Comparison of ENCODE assay signal across 1 cellular context in genomic region chr11:14331476-14332136, GRCh38.
TF ChIP-seq lines count a peak whose summit lies in the region.

No MANE protein-coding gene starts in this region.

TF ChIP-seq in GM23338, 12 proteins besides CTCF, POLR2A, EP300 and RAD21 (continued from another document):
- TF ChIP-seq, protein P1, sequence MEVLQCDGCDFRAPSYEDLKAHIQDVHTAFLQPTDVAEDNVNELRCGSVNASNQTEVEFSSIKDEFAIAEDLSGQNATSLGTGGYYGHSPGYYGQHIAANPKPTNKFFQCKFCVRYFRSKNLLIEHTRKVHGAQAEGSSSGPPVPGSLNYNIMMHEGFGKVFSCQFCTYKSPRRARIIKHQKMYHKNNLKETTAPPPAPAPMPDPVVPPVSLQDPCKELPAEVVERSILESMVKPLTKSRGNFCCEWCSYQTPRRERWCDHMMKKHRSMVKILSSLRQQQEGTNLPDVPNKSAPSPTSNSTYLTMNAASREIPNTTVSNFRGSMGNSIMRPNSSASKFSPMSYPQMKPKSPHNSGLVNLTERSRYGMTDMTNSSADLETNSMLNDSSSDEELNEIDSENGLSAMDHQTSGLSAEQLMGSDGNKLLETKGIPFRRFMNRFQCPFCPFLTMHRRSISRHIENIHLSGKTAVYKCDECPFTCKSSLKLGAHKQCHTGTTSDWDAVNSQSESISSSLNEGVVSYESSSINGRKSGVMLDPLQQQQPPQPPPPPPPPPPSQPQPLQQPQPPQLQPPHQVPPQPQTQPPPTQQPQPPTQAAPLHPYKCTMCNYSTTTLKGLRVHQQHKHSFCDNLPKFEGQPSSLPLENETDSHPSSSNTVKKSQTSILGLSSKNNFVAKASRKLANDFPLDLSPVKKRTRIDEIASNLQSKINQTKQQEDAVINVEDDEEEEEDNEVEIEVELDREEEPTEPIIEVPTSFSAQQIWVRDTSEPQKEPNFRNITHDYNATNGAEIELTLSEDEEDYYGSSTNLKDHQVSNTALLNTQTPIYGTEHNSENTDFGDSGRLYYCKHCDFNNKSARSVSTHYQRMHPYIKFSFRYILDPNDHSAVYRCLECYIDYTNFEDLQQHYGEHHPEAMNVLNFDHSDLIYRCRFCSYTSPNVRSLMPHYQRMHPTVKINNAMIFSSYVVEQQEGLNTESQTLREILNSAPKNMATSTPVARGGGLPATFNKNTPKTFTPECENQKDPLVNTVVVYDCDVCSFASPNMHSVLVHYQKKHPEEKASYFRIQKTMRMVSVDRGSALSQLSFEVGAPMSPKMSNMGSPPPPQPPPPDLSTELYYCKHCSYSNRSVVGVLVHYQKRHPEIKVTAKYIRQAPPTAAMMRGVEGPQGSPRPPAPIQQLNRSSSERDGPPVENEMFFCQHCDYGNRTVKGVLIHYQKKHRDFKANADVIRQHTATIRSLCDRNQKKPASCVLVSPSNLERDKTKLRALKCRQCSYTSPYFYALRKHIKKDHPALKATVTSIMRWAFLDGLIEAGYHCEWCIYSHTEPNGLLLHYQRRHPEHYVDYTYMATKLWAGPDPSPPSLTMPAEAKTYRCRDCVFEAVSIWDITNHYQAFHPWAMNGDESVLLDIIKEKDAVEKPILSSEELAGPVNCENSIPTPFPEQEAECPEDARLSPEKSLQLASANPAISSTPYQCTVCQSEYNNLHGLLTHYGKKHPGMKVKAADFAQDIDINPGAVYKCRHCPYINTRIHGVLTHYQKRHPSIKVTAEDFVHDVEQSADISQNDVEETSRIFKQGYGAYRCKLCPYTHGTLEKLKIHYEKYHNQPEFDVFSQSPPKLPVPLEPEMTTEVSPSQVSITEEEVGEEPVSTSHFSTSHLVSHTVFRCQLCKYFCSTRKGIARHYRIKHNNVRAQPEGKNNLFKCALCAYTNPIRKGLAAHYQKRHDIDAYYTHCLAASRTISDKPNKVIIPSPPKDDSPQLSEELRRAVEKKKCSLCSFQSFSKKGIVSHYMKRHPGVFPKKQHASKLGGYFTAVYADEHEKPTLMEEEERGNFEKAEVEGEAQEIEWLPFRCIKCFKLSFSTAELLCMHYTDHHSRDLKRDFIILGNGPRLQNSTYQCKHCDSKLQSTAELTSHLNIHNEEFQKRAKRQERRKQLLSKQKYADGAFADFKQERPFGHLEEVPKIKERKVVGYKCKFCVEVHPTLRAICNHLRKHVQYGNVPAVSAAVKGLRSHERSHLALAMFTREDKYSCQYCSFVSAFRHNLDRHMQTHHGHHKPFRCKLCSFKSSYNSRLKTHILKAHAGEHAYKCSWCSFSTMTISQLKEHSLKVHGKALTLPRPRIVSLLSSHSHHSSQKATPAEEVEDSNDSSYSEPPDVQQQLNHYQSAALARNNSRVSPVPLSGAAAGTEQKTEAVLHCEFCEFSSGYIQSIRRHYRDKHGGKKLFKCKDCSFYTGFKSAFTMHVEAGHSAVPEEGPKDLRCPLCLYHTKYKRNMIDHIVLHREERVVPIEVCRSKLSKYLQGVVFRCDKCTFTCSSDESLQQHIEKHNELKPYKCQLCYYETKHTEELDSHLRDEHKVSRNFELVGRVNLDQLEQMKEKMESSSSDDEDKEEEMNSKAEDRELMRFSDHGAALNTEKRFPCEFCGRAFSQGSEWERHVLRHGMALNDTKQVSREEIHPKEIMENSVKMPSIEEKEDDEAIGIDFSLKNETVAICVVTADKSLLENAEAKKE (CRISPR knock-in tag; IDR thresholded peaks at IDR 0.05), result no peak
- TF ChIP-seq EZH2phosphoT487 (IDR thresholded peaks at IDR 0.05; ENCODE audit: unreplicated experiment) (no peak), ETS1 (IDR thresholded peaks at IDR 0.05) (no peak), STAT1 (IDR thresholded peaks at IDR 0.05; ENCODE audit: unreplicated experiment) (no peak), EZH2 (IDR thresholded peaks at IDR 0.05; ENCODE audit: low read depth, unreplicated experiment) (no peak), NANOG (IDR thresholded peaks at IDR 0.05; ENCODE audit: borderline replicate concordance) (no peak), JUNB (IDR thresholded peaks at IDR 0.05; ENCODE audit: unreplicated experiment) (no peak)
TF ChIP-seq in GM23338: peak in this region for 0.
